In genomic region chr3:40972350-40972749, GRCh38 we compare ENCODE assay signal across 11 cellular contexts.
DNase-seq lines count a peak whose midpoint lies in the region; ATAC-seq and TF ChIP-seq lines count a peak whose summit lies in the region.
"Had no signal": no experiment of that assay in that cellular context is flagged by ENCODE, and none has a peak within 500 bp of the region (broad histone marks: within the 10 kb centered on the region; RNA-seq: fewer than 3 reads in every experiment).

No MANE protein-coding gene starts in this region.

- intact Hi-C loops in right cardiac atrium (cut with DNase I), result no loop called here

- DNase-seq in HFFc6 (no peak), SJSA1 (ENCODE audit: low read depth in 1 of 2, low spot score in 2 of 2) (no peak), right cardiac atrium (no peak), HPDE6-E6E7 (ENCODE audit: extremely low spot score) (no peak), GM10266 (ENCODE audit: extremely low spot score) (no peak)
- no peak for DNase-seq in stimulated activated naive B cell treated with anti-CD40 and anti-IgM and Interleukin-4, amounts not matched to agents 10 μg/mL and 1 μg/mL and 100 μg/mL, for 72 hours
- DNase-seq: effector CD8-positive, alpha-beta T cell; midbrain; NCI-H524 treated with DMSO at 0.1 percent for 48 hours had no signal

- H3K4me3 ChIP-seq in SJSA1, result no peak overlapping the region
- no peak overlapping the region for H3K4me3 ChIP-seq in right cardiac atrium (ENCODE audit: low read length)

- no peaks in the 10 kb centered on the region for H3K36me3 ChIP-seq in SJSA1

- peaks cover 20% of the 10 kb centered on the region for H3K9me3 Mint-ChIP-seq in HFFc6
- peaks cover 4 to 5% of the 10 kb centered on the region in 2 donors for H3K9me3 Mint-ChIP-seq in stimulated activated naive B cell treated with anti-CD40 and anti-IgM and Interleukin-4, amounts not matched to agents 10 μg/mL and 1 μg/mL and 100 μg/mL, for 72 hours
- H3K9me3 Mint-ChIP-seq: activated CD4-positive, alpha-beta T cell treated with anti-CD3 and anti-CD28 coated beads, Interleukin-2, amount 10 ng/mL, durations not matched to agents 7 days and 5 days had no signal

- peak overlapping the region; percentile 87 for H3K27ac ChIP-seq in SJSA1
- peak overlapping the region; percentile 24 for H3K27ac ChIP-seq in right cardiac atrium (ENCODE audit: low read length)

- H3K36me3 Mint-ChIP-seq in HFFc6 (ENCODE audit: low read depth), result no peaks in the 10 kb centered on the region
- H3K36me3 Mint-ChIP-seq in stimulated activated naive B cell treated with anti-CD40 and anti-IgM and Interleukin-4, amounts not matched to agents 10 μg/mL and 1 μg/mL and 100 μg/mL, for 72 hours, result peaks cover 0 to 11% of the 10 kb centered on the region in 2 donors

- peak overlapping the region; percentile 86; the same call in 1 of the 2 replicates for H3K27ac Mint-ChIP-seq in HFFc6
- H3K27ac Mint-ChIP-seq in stimulated activated naive B cell treated with anti-CD40 and anti-IgM and Interleukin-4, amounts not matched to agents 10 μg/mL and 1 μg/mL and 100 μg/mL, for 72 hours, result peak overlapping the region; percentile 98

- H3K27me3 ChIP-seq in SJSA1 (replicated peaks), result no peaks in the 10 kb centered on the region
- H3K27me3 ChIP-seq in right cardiac atrium (ENCODE audit: control insufficient read depth, insufficient read depth), result no peaks in the 10 kb centered on the region

- no peak overlapping the region for H3K4me3 Mint-ChIP-seq in HFFc6
- peak overlapping the region; percentile 65 to 78 for H3K4me3 Mint-ChIP-seq in stimulated activated naive B cell treated with anti-CD40 and anti-IgM and Interleukin-4, amounts not matched to agents 10 μg/mL and 1 μg/mL and 100 μg/mL, for 72 hours
- H3K4me3 Mint-ChIP-seq: activated CD4-positive, alpha-beta T cell treated with anti-CD3 and anti-CD28 coated beads, Interleukin-2, amount 10 ng/mL, durations not matched to agents 7 days and 5 days had no signal

- no peaks in the 10 kb centered on the region for H3K9me3 ChIP-seq in SJSA1 (replicated peaks)
- no peaks in the 10 kb centered on the region for H3K9me3 ChIP-seq in right cardiac atrium (ENCODE audit: control insufficient read depth, low read length)

- no peak for ATAC-seq in right cardiac atrium
- no peak for ATAC-seq in stimulated activated naive B cell treated with anti-CD40 and anti-IgM and Interleukin-4, amounts not matched to agents 10 μg/mL and 1 μg/mL and 100 μg/mL, for 72 hours (replicated peaks)
- ATAC-seq in HG03460 (IDR thresholded peaks at IDR 0.05; ENCODE audit: unreplicated experiment), result no peak

- H3K4me1 Mint-ChIP-seq in HFFc6 (ENCODE audit: low read depth), result peaks cover 19% of the 10 kb centered on the region; the same call in 1 of the 2 replicates
- peaks cover 52 to 85% of the 10 kb centered on the region in 2 donors for H3K4me1 Mint-ChIP-seq in stimulated activated naive B cell treated with anti-CD40 and anti-IgM and Interleukin-4, amounts not matched to agents 10 μg/mL and 1 μg/mL and 100 μg/mL, for 72 hours

- TF ChIP-seq CTCF in HFFc6 (IDR thresholded peaks at IDR 0.05) (no peak), GM10266 (IDR thresholded peaks at IDR 0.05; ENCODE audit: control insufficient read depth, insufficient read depth, low read depth, missing control alignments) (no peak)

- H3K4me1 ChIP-seq in SJSA1 (replicated peaks), result peaks cover 48% of the 10 kb centered on the region
- peaks cover 24% of the 10 kb centered on the region for H3K4me1 ChIP-seq in right cardiac atrium (ENCODE audit: control insufficient read depth, insufficient read depth, low read length)

- H3K27me3 Mint-ChIP-seq in HFFc6 (ENCODE audit: insufficient read depth), result peaks cover 3% of the 10 kb centered on the region; the same call in 1 of the 2 replicates
- no peaks in the 10 kb centered on the region for H3K27me3 Mint-ChIP-seq in stimulated activated naive B cell treated with anti-CD40 and anti-IgM and Interleukin-4, amounts not matched to agents 10 μg/mL and 1 μg/mL and 100 μg/mL, for 72 hours

- WGBS in right cardiac atrium, result 80% methylated on average over 4 of the region's 4 CpGs
